14 cellular contexts compared by ENCODE assay signal in the genomic region with DNA sequence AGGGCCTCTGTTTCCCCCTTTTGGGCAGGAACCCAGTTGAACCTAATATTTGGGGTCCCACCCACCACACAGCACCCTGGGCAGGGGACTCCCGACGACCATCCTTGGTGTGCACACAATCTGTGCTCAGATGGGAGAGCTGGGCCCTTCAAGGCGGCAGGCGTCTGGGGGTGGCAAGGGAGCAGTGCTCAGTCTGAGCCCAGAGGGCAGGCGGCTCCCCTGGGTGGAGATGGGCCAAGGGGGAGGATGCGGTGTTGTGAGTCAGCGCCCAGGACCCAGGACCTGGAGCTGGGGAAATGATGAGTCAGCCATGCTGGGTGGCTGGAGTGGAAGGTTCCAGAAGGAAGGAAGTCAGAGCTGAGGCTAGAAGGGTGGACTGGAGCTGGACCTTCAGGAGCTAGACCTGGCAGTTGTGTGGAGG. TPM values are rescaled to one million over a fixed set of nuclear protein-coding genes. Genes with fewer than 3 reads are reported as not detected.
A peak's percentile ranks its signal among the peaks of the same experiment; 100 is the strongest.
DNase-seq lines count a peak whose midpoint lies in the region; ATAC-seq, FAIRE-seq and TF ChIP-seq lines count a peak whose summit lies in the region.
"Had no signal": no experiment of that assay in that cellular context is flagged by ENCODE, and none has a peak within 500 bp of the region (broad histone marks: within the 10 kb centered on the region; RNA-seq: fewer than 3 reads in every experiment).

No MANE protein-coding gene starts in this region.

- no peak for FAIRE-seq in small intestine (lab: Jason Lieb, UNC)

- H3K27ac ChIP-seq in small intestine (ENCODE audit: low read depth in 1 of 2, low read length in 1 of 2): no peak overlapping the region
- H3K27ac ChIP-seq: neutrophil had no signal

- H3K36me3 ChIP-seq in small intestine (ENCODE audit: control insufficient read depth in 2 of 2, insufficient read depth in 2 of 2, low read length in 2 of 2): no peaks in the 10 kb centered on the region
- H3K36me3 ChIP-seq: neutrophil had no signal

- H3K4me3 ChIP-seq in astrocyte of the spinal cord (ENCODE audit: low read depth, low read length) (no peak overlapping the region), small intestine (ENCODE audit: low read depth in 1 of 2, low read length in 2 of 2) (no peak overlapping the region)

- H3K9me3 ChIP-seq in small intestine (ENCODE audit: control insufficient read depth, low read depth): no peaks in the 10 kb centered on the region
- H3K9me3 ChIP-seq: neutrophil had no signal

- H3K27me3 ChIP-seq in small intestine (ENCODE audit: control insufficient read depth in 2 of 2, insufficient read depth in 2 of 2, low read length in 2 of 2): no peaks in the 10 kb centered on the region
- H3K27me3 ChIP-seq: neutrophil had no signal

- 92 to 94% (median 93%) methylated on average over 7 of the region's 7 CpGs for WGBS in small intestine, 3 donors

- TF ChIP-seq CTCF in astrocyte of the spinal cord (IDR thresholded peaks at IDR 0.05; ENCODE audit: low read depth, low read length): no peak

- DNase-seq in ACHN: peak; percentile 75
- peak; percentile 76 for DNase-seq in HK-2 (ENCODE audit: unreplicated experiment)
- peak; percentile 77 for DNase-seq in astrocyte of the spinal cord (ENCODE audit: low read depth, low spot score)
- peak; percentile 88 for DNase-seq in kidney tubule cell (ENCODE audit: low spot score)
- DNase-seq in COLO668 (lab: John Stamatoyannopoulos, UW; ENCODE audit: unreplicated experiment): no peak
- no peak for DNase-seq in small intestine
- DNase-seq: activated CD8-positive, alpha-beta memory T cell treated with anti-CD3 and anti-CD28 coated beads, Interleukin-2, amount 50 U/mL, for 4 hours; amygdala; CD4-positive, alpha-beta memory T cell; NCI-H2029; stimulated activated CD4-positive, alpha-beta T cell treated with anti-CD3 and anti-CD28 coated beads, Interleukin-4, amount 100 ng/mL, for 1 hour had no signal

- no peak for ATAC-seq in GM19467 (IDR thresholded peaks at IDR 0.05; ENCODE audit: unreplicated experiment)
- no peak for ATAC-seq in GM21737 (IDR thresholded peaks at IDR 0.05; ENCODE audit: unreplicated experiment)

- no peaks in the 10 kb centered on the region for H3K4me1 ChIP-seq in small intestine (ENCODE audit: control insufficient read depth in 2 of 2, insufficient read depth in 1 of 2, low read depth in 1 of 2, low read length in 1 of 2)

- in situ Hi-C loops in ACHN (cut with HindIII; ENCODE audit: low pct_ligation_motif_present, low pct_unique_long_range_greater_than_20kb, low sequenced_read_pairs) (no loop called here), astrocyte of the spinal cord (cut with HindIII; ENCODE audit: low sequenced_read_pairs) (no loop called here)

RNA-seq across cellular contexts. Expression of gene PROM2, which starts 3.8 kb away (rescaled TPM):
- polyA plus RNA-seq in small intestine: 10 to 100 TPM in 1 of 3 donors, 1 to 10 TPM in 2; 1.1 to 17.9 (median 1.4) TPM
- polyA plus RNA-seq: CD4-positive, alpha-beta memory T cell had no signal

RNA-seq across cellular contexts. Expression of gene KCNIP3, which starts 19.1 kb away (rescaled TPM):
- 1 to 10 TPM; 1.4 to 3.8 (median 2.6) TPM for polyA plus RNA-seq in small intestine
- polyA plus RNA-seq: CD4-positive, alpha-beta memory T cell had no signal

Comparison
In these comparisons a context has a peak if more than half of its experiments do, and no peak if none do; other contexts are left out.
1. DNase-seq: peak in ACHN (single experiment), HK-2 (single experiment), astrocyte of the spinal cord (single experiment) and kidney tubule cell (single experiment); none in COLO668 (single experiment) and small intestine (single experiment).